1 cellular context compared by ENCODE assay signal in genomic region chr12:54005853-54006699, GRCh38.
A peak's percentile ranks its signal among the peaks of the same experiment; 100 is the strongest.
TF ChIP-seq lines count a peak whose summit lies in the region.

No MANE protein-coding gene starts in this region.

TF ChIP-seq in K562, 482 proteins besides CTCF, POLR2A, EP300 and RAD21 (continued from another document and continues in another):
- TF ChIP-seq MGA (IDR thresholded peaks at IDR 0.05): peak; percentile 9; the same call in 1 of the 2 replicates
- peak; percentile 32; the same call in 1 of the 2 replicates for TF ChIP-seq BHLHE40 (IDR thresholded peaks at IDR 0.05; ENCODE audit: low read length)
- peak in 1 of 2 experiments; percentile 85; a peak in 2 of 4 replicates for TF ChIP-seq SRF (CRISPR knock-in tag; IDR thresholded peaks at IDR 0.05)
- no peak for TF ChIP-seq RFX7 (CRISPR knock-in tag; IDR thresholded peaks at IDR 0.05)
- TF ChIP-seq L3MBTL2 (IDR thresholded peaks at IDR 0.05): peak; percentile 67
- no peak for TF ChIP-seq TRIM25 (IDR thresholded peaks at IDR 0.05; ENCODE audit: borderline replicate concordance)
- TF ChIP-seq HMGXB4 (CRISPR knock-in tag; IDR thresholded peaks at IDR 0.05): peak; percentile 28; the same call in 1 of the 2 replicates
- 0 out of 2 replicates have a peak, but pooled peaks have one; percentile 19 for TF ChIP-seq HMG20B (CRISPR knock-in tag; IDR thresholded peaks at IDR 0.05)
- TF ChIP-seq ZNF384 (IDR thresholded peaks at IDR 0.05; ENCODE audit: low read depth, low read length): peak; percentile 63; the same call in 1 of the 2 replicates
- TF ChIP-seq PCBP2 (IDR thresholded peaks at IDR 0.05; ENCODE audit: low read depth, low read length, poor library complexity, severe bottlenecking): no peak
- no peak for TF ChIP-seq IRF2 (CRISPR knock-in tag; IDR thresholded peaks at IDR 0.05)
- no peak for TF ChIP-seq ZNF41 (CRISPR knock-in tag; conservative IDR thresholded peaks at IDR 0.05)
- TF ChIP-seq WHSC1 (IDR thresholded peaks at IDR 0.05; ENCODE audit: low read length): no peak
- no peak for TF ChIP-seq ZNF253 (CRISPR knock-in tag; conservative IDR thresholded peaks at IDR 0.05)
- no peak for TF ChIP-seq RBM17 (IDR thresholded peaks at IDR 0.05; ENCODE audit: borderline replicate concordance, low read depth, low read length)
- TF ChIP-seq PRDM10 (IDR thresholded peaks at IDR 0.05; ENCODE audit: partially characterized antibody): peak; percentile 89
- no peak for TF ChIP-seq EZH2 (IDR thresholded peaks at IDR 0.05; ENCODE audit: borderline replicate concordance, low read depth, low read length)
- 0 out of 4 replicates have a peak, but pooled peaks of 1 of the 2 experiments have one; percentile 65 for TF ChIP-seq KDM4B (IDR thresholded peaks at IDR 0.05; ENCODE audit: borderline replicate concordance in 2 of 2, low read depth in 1 of 2)
- TF ChIP-seq CREB3L1 (IDR thresholded peaks at IDR 0.05; ENCODE audit: borderline replicate concordance, low read depth): no peak
- 0 out of 2 replicates have a peak, but pooled peaks have one; percentile 27 for TF ChIP-seq HCFC1 (IDR thresholded peaks at IDR 0.05; ENCODE audit: low read depth, low read length)
- no peak for TF ChIP-seq MTF1 (CRISPR knock-in tag; IDR thresholded peaks at IDR 0.05; ENCODE audit: borderline replicate concordance)
- 0 out of 2 replicates have a peak, but pooled peaks have one; percentile 43 for TF ChIP-seq JUND (IDR thresholded peaks at IDR 0.05; ENCODE audit: borderline replicate concordance, low read depth, low read length)
- no peak; the same call in 2 of the 3 replicates for TF ChIP-seq JUND (tag; IDR thresholded peaks at IDR 0.05; ENCODE audit: borderline replicate concordance, low read depth, low read length)
- TF ChIP-seq FUS (optimal IDR thresholded peaks at IDR 0.05; ENCODE audit: low read depth, low read length): no peak
- peak; percentile 46 for TF ChIP-seq RBFOX2 (IDR thresholded peaks at IDR 0.05; ENCODE audit: low read depth, low read length)
- TF ChIP-seq THRAP3 (IDR thresholded peaks at IDR 0.05; ENCODE audit: borderline replicate concordance): no peak
- no peak for TF ChIP-seq HMGN3 (IDR thresholded peaks at IDR 0.05; ENCODE audit: borderline replicate concordance, extremely low read depth, insufficient read length, low read depth, low read length)
- 0 out of 2 replicates have a peak, but pooled peaks have one; percentile 50 for TF ChIP-seq KDM2B (CRISPR knock-in tag; IDR thresholded peaks at IDR 0.05)
- TF ChIP-seq STAT6 (CRISPR knock-in tag; IDR thresholded peaks at IDR 0.05): no peak
- no peak for TF ChIP-seq HNRNPLL (IDR thresholded peaks at IDR 0.05; ENCODE audit: low read depth, low read length, poor library complexity, severe bottlenecking)
- no peak for TF ChIP-seq RBM39 (optimal IDR thresholded peaks at IDR 0.05; ENCODE audit: low read depth, low read length)
- TF ChIP-seq HNRNPUL1 (IDR thresholded peaks at IDR 0.05; ENCODE audit: low read length): no peak
- no peak for TF ChIP-seq GATAD2A (IDR thresholded peaks at IDR 0.05)
- no peak for TF ChIP-seq HDAC6 (IDR thresholded peaks at IDR 0.05; ENCODE audit: low read depth, low read length)
